ENCODE assay signal across 2 cellular contexts in genomic region chr2:237720962-237721361, GRCh38.
TF ChIP-seq lines count a peak whose summit lies in the region.

No MANE protein-coding gene starts in this region.

TF ChIP-seq in SK-N-SH treated with all-trans-retinoic acid at 6 μM for 48 hours, 23 proteins besides CTCF, POLR2A, EP300 and RAD21:
- TF ChIP-seq, protein P1, sequence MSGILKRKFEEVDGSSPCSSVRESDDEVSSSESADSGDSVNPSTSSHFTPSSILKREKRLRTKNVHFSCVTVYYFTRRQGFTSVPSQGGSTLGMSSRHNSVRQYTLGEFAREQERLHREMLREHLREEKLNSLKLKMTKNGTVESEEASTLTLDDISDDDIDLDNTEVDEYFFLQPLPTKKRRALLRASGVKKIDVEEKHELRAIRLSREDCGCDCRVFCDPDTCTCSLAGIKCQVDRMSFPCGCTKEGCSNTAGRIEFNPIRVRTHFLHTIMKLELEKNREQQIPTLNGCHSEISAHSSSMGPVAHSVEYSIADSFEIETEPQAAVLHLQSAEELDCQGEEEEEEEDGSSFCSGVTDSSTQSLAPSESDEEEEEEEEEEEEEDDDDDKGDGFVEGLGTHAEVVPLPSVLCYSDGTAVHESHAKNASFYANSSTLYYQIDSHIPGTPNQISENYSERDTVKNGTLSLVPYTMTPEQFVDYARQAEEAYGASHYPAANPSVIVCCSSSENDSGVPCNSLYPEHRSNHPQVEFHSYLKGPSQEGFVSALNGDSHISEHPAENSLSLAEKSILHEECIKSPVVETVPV (CRISPR knock-in tag; IDR thresholded peaks at IDR 0.05), result no peak
- TF ChIP-seq, protein P2, sequence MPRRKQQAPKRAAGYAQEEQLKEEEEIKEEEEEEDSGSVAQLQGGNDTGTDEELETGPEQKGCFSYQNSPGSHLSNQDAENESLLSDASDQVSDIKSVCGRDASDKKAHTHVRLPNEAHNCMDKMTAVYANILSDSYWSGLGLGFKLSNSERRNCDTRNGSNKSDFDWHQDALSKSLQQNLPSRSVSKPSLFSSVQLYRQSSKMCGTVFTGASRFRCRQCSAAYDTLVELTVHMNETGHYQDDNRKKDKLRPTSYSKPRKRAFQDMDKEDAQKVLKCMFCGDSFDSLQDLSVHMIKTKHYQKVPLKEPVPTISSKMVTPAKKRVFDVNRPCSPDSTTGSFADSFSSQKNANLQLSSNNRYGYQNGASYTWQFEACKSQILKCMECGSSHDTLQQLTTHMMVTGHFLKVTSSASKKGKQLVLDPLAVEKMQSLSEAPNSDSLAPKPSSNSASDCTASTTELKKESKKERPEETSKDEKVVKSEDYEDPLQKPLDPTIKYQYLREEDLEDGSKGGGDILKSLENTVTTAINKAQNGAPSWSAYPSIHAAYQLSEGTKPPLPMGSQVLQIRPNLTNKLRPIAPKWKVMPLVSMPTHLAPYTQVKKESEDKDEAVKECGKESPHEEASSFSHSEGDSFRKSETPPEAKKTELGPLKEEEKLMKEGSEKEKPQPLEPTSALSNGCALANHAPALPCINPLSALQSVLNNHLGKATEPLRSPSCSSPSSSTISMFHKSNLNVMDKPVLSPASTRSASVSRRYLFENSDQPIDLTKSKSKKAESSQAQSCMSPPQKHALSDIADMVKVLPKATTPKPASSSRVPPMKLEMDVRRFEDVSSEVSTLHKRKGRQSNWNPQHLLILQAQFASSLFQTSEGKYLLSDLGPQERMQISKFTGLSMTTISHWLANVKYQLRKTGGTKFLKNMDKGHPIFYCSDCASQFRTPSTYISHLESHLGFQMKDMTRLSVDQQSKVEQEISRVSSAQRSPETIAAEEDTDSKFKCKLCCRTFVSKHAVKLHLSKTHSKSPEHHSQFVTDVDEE (CRISPR knock-in tag; IDR thresholded peaks at IDR 0.05), result no peak
- TF ChIP-seq ZNF8 (CRISPR knock-in tag; IDR thresholded peaks at IDR 0.05), result no peak
- no peak for TF ChIP-seq ZNF565 (CRISPR knock-in tag; conservative IDR thresholded peaks at IDR 0.05; ENCODE audit: low read depth)
- TF ChIP-seq TOX (CRISPR knock-in tag; IDR thresholded peaks at IDR 0.05; ENCODE audit: borderline replicate concordance), result no peak
- TF ChIP-seq POU6F1 (CRISPR knock-in tag; IDR thresholded peaks at IDR 0.05; ENCODE audit: borderline replicate concordance, low read depth), result no peak
- no peak for TF ChIP-seq ZFP3 (CRISPR knock-in tag; IDR thresholded peaks at IDR 0.05)
- TF ChIP-seq ARNTL (CRISPR knock-in tag; IDR thresholded peaks at IDR 0.05; ENCODE audit: borderline replicate concordance, low read depth), result no peak
- TF ChIP-seq, protein P3, sequence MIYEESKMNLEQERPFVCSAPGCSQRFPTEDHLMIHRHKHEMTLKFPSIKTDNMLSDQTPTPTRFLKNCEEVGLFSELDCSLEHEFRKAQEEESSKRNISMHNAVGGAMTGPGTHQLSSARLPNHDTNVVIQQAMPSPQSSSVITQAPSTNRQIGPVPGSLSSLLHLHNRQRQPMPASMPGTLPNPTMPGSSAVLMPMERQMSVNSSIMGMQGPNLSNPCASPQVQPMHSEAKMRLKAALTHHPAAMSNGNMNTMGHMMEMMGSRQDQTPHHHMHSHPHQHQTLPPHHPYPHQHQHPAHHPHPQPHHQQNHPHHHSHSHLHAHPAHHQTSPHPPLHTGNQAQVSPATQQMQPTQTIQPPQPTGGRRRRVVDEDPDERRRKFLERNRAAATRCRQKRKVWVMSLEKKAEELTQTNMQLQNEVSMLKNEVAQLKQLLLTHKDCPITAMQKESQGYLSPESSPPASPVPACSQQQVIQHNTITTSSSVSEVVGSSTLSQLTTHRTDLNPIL (CRISPR knock-in tag; IDR thresholded peaks at IDR 0.05; ENCODE audit: low read depth), result no peak
- peak; percentile 43; the same call in 1 of the 2 replicates for TF ChIP-seq ISL1 (CRISPR knock-in tag; IDR thresholded peaks at IDR 0.05)
- TF ChIP-seq CSDC2 (CRISPR knock-in tag; IDR thresholded peaks at IDR 0.05), result no peak
- 0 out of 2 replicates have a peak, but pooled peaks have one; percentile 12 for TF ChIP-seq TCF4 (CRISPR knock-in tag; IDR thresholded peaks at IDR 0.05; ENCODE audit: borderline replicate concordance)

TF ChIP-seq in SK-N-SH, 30 proteins besides CTCF, POLR2A, EP300 and RAD21 (continued from another document):
- TF ChIP-seq, protein P4, sequence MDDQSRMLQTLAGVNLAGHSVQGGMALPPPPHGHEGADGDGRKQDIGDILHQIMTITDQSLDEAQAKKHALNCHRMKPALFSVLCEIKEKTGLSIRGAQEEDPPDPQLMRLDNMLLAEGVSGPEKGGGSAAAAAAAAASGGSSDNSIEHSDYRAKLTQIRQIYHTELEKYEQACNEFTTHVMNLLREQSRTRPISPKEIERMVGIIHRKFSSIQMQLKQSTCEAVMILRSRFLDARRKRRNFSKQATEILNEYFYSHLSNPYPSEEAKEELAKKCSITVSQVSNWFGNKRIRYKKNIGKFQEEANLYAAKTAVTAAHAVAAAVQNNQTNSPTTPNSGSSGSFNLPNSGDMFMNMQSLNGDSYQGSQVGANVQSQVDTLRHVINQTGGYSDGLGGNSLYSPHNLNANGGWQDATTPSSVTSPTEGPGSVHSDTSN (IDR thresholded peaks at IDR 0.05), result no peak
- TF ChIP-seq, protein P5, sequence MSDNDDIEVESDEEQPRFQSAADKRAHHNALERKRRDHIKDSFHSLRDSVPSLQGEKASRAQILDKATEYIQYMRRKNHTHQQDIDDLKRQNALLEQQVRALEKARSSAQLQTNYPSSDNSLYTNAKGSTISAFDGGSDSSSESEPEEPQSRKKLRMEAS (IDR thresholded peaks at IDR 0.05; ENCODE audit: low read depth), result no peak
- no peak for TF ChIP-seq TCF12 (IDR thresholded peaks at IDR 0.05)
- TF ChIP-seq SMC3 (IDR thresholded peaks at IDR 0.05; ENCODE audit: low read depth, low read length), result no peak
- TF ChIP-seq YY1 (IDR thresholded peaks at IDR 0.05; ENCODE audit: low read depth), result no peak
- TF ChIP-seq ELF1 (IDR thresholded peaks at IDR 0.05), result no peak
- no peak for TF ChIP-seq ZBTB33 (IDR thresholded peaks at IDR 0.05; ENCODE audit: borderline replicate concordance, low read depth)
- no peak for TF ChIP-seq CHD2 (IDR thresholded peaks at IDR 0.05; ENCODE audit: low read length, partially characterized antibody)
- TF ChIP-seq, protein P6, sequence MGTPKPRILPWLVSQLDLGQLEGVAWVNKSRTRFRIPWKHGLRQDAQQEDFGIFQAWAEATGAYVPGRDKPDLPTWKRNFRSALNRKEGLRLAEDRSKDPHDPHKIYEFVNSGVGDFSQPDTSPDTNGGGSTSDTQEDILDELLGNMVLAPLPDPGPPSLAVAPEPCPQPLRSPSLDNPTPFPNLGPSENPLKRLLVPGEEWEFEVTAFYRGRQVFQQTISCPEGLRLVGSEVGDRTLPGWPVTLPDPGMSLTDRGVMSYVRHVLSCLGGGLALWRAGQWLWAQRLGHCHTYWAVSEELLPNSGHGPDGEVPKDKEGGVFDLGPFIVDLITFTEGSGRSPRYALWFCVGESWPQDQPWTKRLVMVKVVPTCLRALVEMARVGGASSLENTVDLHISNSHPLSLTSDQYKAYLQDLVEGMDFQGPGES (IDR thresholded peaks at IDR 0.05; ENCODE audit: low read depth, low read length), result no peak
- TF ChIP-seq FOXM1 (IDR thresholded peaks at IDR 0.05; ENCODE audit: low read depth), result no peak
- TF ChIP-seq USF1 (IDR thresholded peaks at IDR 0.05; ENCODE audit: borderline replicate concordance, low read depth), result no peak
- TF ChIP-seq USF2 (IDR thresholded peaks at IDR 0.05; ENCODE audit: borderline replicate concordance, low read depth, low read length), result no peak
- no peak for TF ChIP-seq MEF2A (IDR thresholded peaks at IDR 0.05; ENCODE audit: borderline replicate concordance, low read depth)
- no peak for TF ChIP-seq EZH2phosphoT487 (IDR thresholded peaks at IDR 0.05; ENCODE audit: borderline replicate concordance, low read depth)
- no peak for TF ChIP-seq FOXJ3 (CRISPR knock-in tag; IDR thresholded peaks at IDR 0.05)
- no peak for TF ChIP-seq NRF1 (IDR thresholded peaks at IDR 0.05; ENCODE audit: low read depth, low read length)
- TF ChIP-seq NFIC (IDR thresholded peaks at IDR 0.05; ENCODE audit: borderline replicate concordance), result no peak
TF ChIP-seq in SK-N-SH: peak in this region for 0.
